In genomic region chr10:60425392-60426110, GRCh38 we compare ENCODE assay signal across 16 cellular contexts. TPM values are rescaled to one million over a fixed set of nuclear protein-coding genes. Genes with fewer than 3 reads are reported as not detected.
DNase-seq lines count a peak whose midpoint lies in the region; ATAC-seq, FAIRE-seq and TF ChIP-seq lines count a peak whose summit lies in the region.
"Had no signal": no experiment of that assay in that cellular context is flagged by ENCODE, and none has a peak within 500 bp of the region (broad histone marks: within the 10 kb centered on the region; RNA-seq: fewer than 3 reads in every experiment).

No MANE protein-coding gene starts in this region.

- no TSS peak for BruUV-seq in Calu3 (replicated peaks; lab: Mats Ljungman, UMichigan)

- FAIRE-seq in astrocyte (lab: Jason Lieb, UNC), result no peak
- FAIRE-seq: endometrium had no signal

- CTCF ChIA-PET in Calu3 (lab: Charles Lee), result interaction anchor here (1.0 to 2.4 kb wide), 2 partner anchors 90 to 187 kb away, joined by 6 to 10 read pairs; no protein-coding TSS in a partner anchor

- intact Hi-C loops in Calu3 (cut with micrococcal nuclease; ENCODE audit: unreplicated experiment), result loop anchor here (5.0 kb wide), 1 partner anchor 143 kb away; no protein-coding TSS in a partner anchor

- H4K20me1 ChIP-seq in astrocyte (ENCODE audit: insufficient read depth, low read length), result no peaks in the 10 kb centered on the region

- H3K27ac Mint-ChIP-seq in Calu3 (ENCODE audit: unreplicated experiment), result peak overlapping the region; percentile 93
- peak overlapping the region; percentile 36 for H3K27ac Mint-ChIP-seq in astrocyte (ENCODE audit: unreplicated experiment)
- H3K27ac Mint-ChIP-seq: activated T-cell treated with anti-CD3 and anti-CD28 coated beads, Interleukin-2, amount 50 U/mL, for 24 hours had no signal

- H3K4me1 ChIP-seq in astrocyte (ENCODE audit: insufficient read depth, low read length), result peaks cover 65% of the 10 kb centered on the region

- H3K27me3 Mint-ChIP-seq in Calu3 (ENCODE audit: unreplicated experiment) (no peaks in the 10 kb centered on the region), astrocyte (ENCODE audit: low read depth, unreplicated experiment) (no peaks in the 10 kb centered on the region)
- H3K27me3 Mint-ChIP-seq: activated T-cell treated with anti-CD3 and anti-CD28 coated beads, Interleukin-2, amount 50 U/mL, for 24 hours had no signal

- no peaks in the 10 kb centered on the region for H3K79me2 ChIP-seq in astrocyte (ENCODE audit: insufficient read depth, low read length)

- H3K4me1 Mint-ChIP-seq in Calu3 (ENCODE audit: low read depth, unreplicated experiment) (peaks cover 72% of the 10 kb centered on the region), astrocyte (ENCODE audit: low read depth, unreplicated experiment) (peaks cover 45% of the 10 kb centered on the region)

- no peak for ATAC-seq in GM21737 (IDR thresholded peaks at IDR 0.05; ENCODE audit: unreplicated experiment)
- ATAC-seq in GM18868 (IDR thresholded peaks at IDR 0.05; ENCODE audit: unreplicated experiment), result no peak

- peak overlapping the region; percentile 54 for H3K4me2 ChIP-seq in astrocyte (ENCODE audit: low read length)

- peaks cover 5% of the 10 kb centered on the region for H3K36me3 Mint-ChIP-seq in Calu3 (ENCODE audit: insufficient read depth, unreplicated experiment)
- H3K36me3 Mint-ChIP-seq in astrocyte (ENCODE audit: low read depth, unreplicated experiment), result no peaks in the 10 kb centered on the region

- no peaks in the 10 kb centered on the region for H3K9me3 ChIP-seq in MG63
- no peaks in the 10 kb centered on the region for H3K9me3 ChIP-seq in astrocyte (ENCODE audit: insufficient read depth, low read depth, low read length)

- no peak overlapping the region for H2AFZ ChIP-seq in astrocyte (ENCODE audit: low read depth, low read length)

- peaks cover 3% of the 10 kb centered on the region for H3K9me3 Mint-ChIP-seq in Calu3 (ENCODE audit: low read depth, unreplicated experiment)
- no peaks in the 10 kb centered on the region for H3K9me3 Mint-ChIP-seq in astrocyte (ENCODE audit: unreplicated experiment)
- H3K9me3 Mint-ChIP-seq: activated T-cell treated with anti-CD3 and anti-CD28 coated beads, Interleukin-2, amount 50 U/mL, for 24 hours had no signal

- peak overlapping the region; percentile 84 for H3K27ac ChIP-seq in astrocyte (ENCODE audit: low read depth, low read length)

- H3K27me3 ChIP-seq in MG63 (no peaks in the 10 kb centered on the region), astrocyte (ENCODE audit: insufficient read depth, low read length) (no peaks in the 10 kb centered on the region)

- no peaks in the 10 kb centered on the region for H3K36me3 ChIP-seq in MG63
- no peaks in the 10 kb centered on the region for H3K36me3 ChIP-seq in astrocyte (ENCODE audit: insufficient read depth, low read length)

- DNase-seq in Calu3 (no peak), MG63 (peak; percentile 9), astrocyte (ENCODE audit: low read depth) (peak; percentile 92), iris pigment epithelial cell (ENCODE audit: low read depth) (peak; percentile 77), putamen (ENCODE audit: low spot score) (no peak), UCSD-AML1 (lab: John Stamatoyannopoulos, UW; ENCODE audit: unreplicated experiment) (no peak)
- DNase-seq: activated CD4-positive, alpha-beta T cell treated with anti-CD3 and anti-CD28 coated beads for 1 hour; activated T-cell treated with anti-CD3 and anti-CD28 coated beads, Interleukin-2, amount 50 U/mL, for 24 hours; C1 segment of cervical spinal cord; GDM1; NCI-H1417 treated with DMSO at 0.1 percent for 48 hours; posterior cingulate gyrus; stimulated activated CD4-positive, alpha-beta T cell treated with anti-CD3 and anti-CD28 coated beads, Interleukin-4, amount 100 ng/mL, for 4 hours had no signal

- peak overlapping the region; percentile 47 for H3K9ac ChIP-seq in astrocyte (ENCODE audit: low read length)

- H3K4me3 Mint-ChIP-seq in Calu3 (ENCODE audit: low read depth, unreplicated experiment) (peak overlapping the region; percentile 10), astrocyte (ENCODE audit: unreplicated experiment) (no peak overlapping the region)
- H3K4me3 Mint-ChIP-seq: activated T-cell treated with anti-CD3 and anti-CD28 coated beads, Interleukin-2, amount 50 U/mL, for 24 hours had no signal

- TF ChIP-seq CTCF in Calu3 (IDR thresholded peaks at IDR 0.05; ENCODE audit: unreplicated experiment) (no peak), astrocyte (IDR thresholded peaks at IDR 0.05; ENCODE audit: insufficient read depth, low read depth, low read length) (no peak)

- no peak overlapping the region for H3K4me3 ChIP-seq in MG63
- H3K4me3 ChIP-seq in astrocyte (ENCODE audit: insufficient read depth, low read depth, low read length), result no peak overlapping the region

RNA-seq across cellular contexts. Expression of gene ANK3, which starts 35.9 kb away (rescaled TPM):
- total RNA-seq in Calu3 (2022) (29.8 and 32.9 TPM in 2 replicates), astrocyte (15.5 and 21.1 TPM in 2 replicates)
- 1.7 TPM in 1 of 2 replicates, not detected in the other for total RNA-seq in MG63 (2014; rRNA removed; shearing (Covaris generic); ENCODE audit: low replicate concordance)

Comparison
In these comparisons a context has a peak if more than half of its experiments do, and no peak if none do; other contexts are left out.
1. DNase-seq: peak in MG63 (single experiment), astrocyte (single experiment) and iris pigment epithelial cell (single experiment); none in Calu3 (single experiment), putamen (single experiment) and UCSD-AML1 (single experiment).